ENCODE assay signal across 8 cellular contexts in genomic region chr6:14664616-14665315, GRCh38.
DNase-seq lines count a peak whose midpoint lies in the region; ATAC-seq, FAIRE-seq and TF ChIP-seq lines count a peak whose summit lies in the region.

No MANE protein-coding gene starts in this region.

- no peak for ATAC-seq in activated CD8-positive, alpha-beta T cell treated with anti-CD3 and anti-CD28 coated beads, Interleukin-2, amount 10 ng/mL, durations not matched to agents 7 days and 5 days
- ATAC-seq in natural killer cell = no peak
- no peak for ATAC-seq in GM18909 (IDR thresholded peaks at IDR 0.05; ENCODE audit: poor library complexity, unreplicated experiment)
- ATAC-seq in GM19035 (IDR thresholded peaks at IDR 0.05; ENCODE audit: unreplicated experiment) = no peak

- H3K4me3 Mint-ChIP-seq in IgD-negative memory B cell (peak overlapping the region; percentile 36 to 79 (median 60)), natural killer cell (peak overlapping the region; percentile 61)
- H3K4me3 Mint-ChIP-seq in activated CD8-positive, alpha-beta T cell treated with anti-CD3 and anti-CD28 coated beads, Interleukin-2, amount 10 ng/mL, durations not matched to agents 7 days and 5 days = peak overlapping the region; percentile 15

- no peak for FAIRE-seq in urothelium cell line (lab: Jason Lieb, UNC)

- H3K27me3 Mint-ChIP-seq in IgD-negative memory B cell (peaks cover 1% of the 10 kb centered on the region), natural killer cell (ENCODE audit: low read depth in 2 of 2) (peaks cover 11 to 12% of the 10 kb centered on the region in 2 donors)
- H3K27me3 Mint-ChIP-seq in activated CD8-positive, alpha-beta T cell treated with anti-CD3 and anti-CD28 coated beads, Interleukin-2, amount 10 ng/mL, durations not matched to agents 7 days and 5 days (ENCODE audit: low read depth) = peaks cover 2% of the 10 kb centered on the region

- H3K36me3 Mint-ChIP-seq in IgD-negative memory B cell (no peaks in the 10 kb centered on the region), natural killer cell (no peaks in the 10 kb centered on the region)
- no peaks in the 10 kb centered on the region for H3K36me3 Mint-ChIP-seq in activated CD8-positive, alpha-beta T cell treated with anti-CD3 and anti-CD28 coated beads, Interleukin-2, amount 10 ng/mL, durations not matched to agents 7 days and 5 days (ENCODE audit: low read depth)

- POLR2A ChIA-PET in activated CD8-positive, alpha-beta T cell treated with anti-CD3 and anti-CD28 coated beads, Interleukin-2, amount 10 ng/mL, durations not matched to agents 7 days and 5 days (lab: Charles Lee) = interaction anchor here (0.6 to 0.7 kb wide), 2 partner anchors 9 to 584 kb away, joined by 3 read pairs; no protein-coding TSS in a partner anchor

- TF ChIP-seq CTCF in natural killer cell (IDR thresholded peaks at IDR 0.05) = no peak

- intact Hi-C loops in natural killer cell (cut with micrococcal nuclease) = no loop called here

- H3K9me3 Mint-ChIP-seq in IgD-negative memory B cell (no peaks in the 10 kb centered on the region), natural killer cell (no peaks in the 10 kb centered on the region)
- H3K9me3 Mint-ChIP-seq in activated CD8-positive, alpha-beta T cell treated with anti-CD3 and anti-CD28 coated beads, Interleukin-2, amount 10 ng/mL, durations not matched to agents 7 days and 5 days (ENCODE audit: insufficient read depth) = no peaks in the 10 kb centered on the region

- peaks cover 20 to 28% (median 26%) of the 10 kb centered on the region in 3 donors for H3K4me1 Mint-ChIP-seq in IgD-negative memory B cell
- peaks cover 24% of the 10 kb centered on the region for H3K4me1 Mint-ChIP-seq in activated CD8-positive, alpha-beta T cell treated with anti-CD3 and anti-CD28 coated beads, Interleukin-2, amount 10 ng/mL, durations not matched to agents 7 days and 5 days (ENCODE audit: low read depth)
- peaks cover 16 to 18% of the 10 kb centered on the region in 2 donors for H3K4me1 Mint-ChIP-seq in natural killer cell

- peak; percentile 16 for DNase-seq in NCI-H2107 treated with DMSO at 0.1 percent for 48 hours (lab: John Stamatoyannopoulos, UW; ENCODE audit: unreplicated experiment)
- no peak for DNase-seq in NCI-H2107 (lab: John Stamatoyannopoulos, UW)
- no peak for DNase-seq in activated CD8-positive, alpha-beta T cell treated with anti-CD3 and anti-CD28 coated beads, Interleukin-2, amount 10 ng/mL, durations not matched to agents 7 days and 5 days
- no peak for DNase-seq in natural killer cell
- no peak for DNase-seq in urothelium cell line (ENCODE audit: low spot score)

- CTCF ChIA-PET in activated CD8-positive, alpha-beta T cell treated with anti-CD3 and anti-CD28 coated beads, Interleukin-2, amount 10 ng/mL, durations not matched to agents 7 days and 5 days (lab: Charles Lee) = interaction anchor here (1.8 kb wide), 1 partner anchor 10 kb away, joined by 6 read pairs; no protein-coding TSS in a partner anchor

- H3K27ac Mint-ChIP-seq in IgD-negative memory B cell = peak overlapping the region; percentile 89 to 94 (median 93)
- H3K27ac Mint-ChIP-seq in activated CD8-positive, alpha-beta T cell treated with anti-CD3 and anti-CD28 coated beads, Interleukin-2, amount 10 ng/mL, durations not matched to agents 7 days and 5 days = peak overlapping the region; percentile 58
- peak overlapping the region; percentile 37 to 79 for H3K27ac Mint-ChIP-seq in natural killer cell
